ENCODE assay signal across 10 cellular contexts in the genomic region with DNA sequence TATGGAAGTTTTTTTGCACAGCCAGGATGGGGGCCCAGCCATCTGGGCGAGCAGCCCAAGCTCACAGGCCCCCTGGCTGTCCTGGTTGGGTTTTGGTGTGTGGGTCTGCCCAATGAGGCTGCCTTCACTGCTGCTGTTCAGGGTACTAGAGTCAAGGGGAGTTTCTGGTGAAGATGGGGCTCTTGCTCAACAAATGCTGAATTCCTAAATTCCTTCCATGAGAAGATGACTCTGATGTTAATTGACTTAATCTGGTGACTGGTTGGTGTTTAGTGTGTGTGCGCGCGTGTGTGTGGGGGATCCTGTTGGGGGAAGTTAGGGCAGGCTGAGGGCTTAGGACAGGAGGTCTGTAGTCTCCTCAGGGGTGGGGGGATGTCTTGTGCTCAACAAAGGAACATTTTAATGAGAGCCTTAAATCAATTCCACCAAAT. TPM values are rescaled to one million over a fixed set of nuclear protein-coding genes. Genes with fewer than 3 reads are reported as not detected.
DNase-seq lines count a peak whose midpoint lies in the region; ATAC-seq and TF ChIP-seq lines count a peak whose summit lies in the region.
"Had no signal": no experiment of that assay in that cellular context is flagged by ENCODE, and none has a peak within 500 bp of the region (broad histone marks: within the 10 kb centered on the region; RNA-seq: fewer than 3 reads in every experiment).

No MANE protein-coding gene starts in this region.

- H3K27ac Mint-ChIP-seq in activated naive CD8-positive, alpha-beta T cell treated with anti-CD3 and anti-CD28 coated beads, Interleukin-2, amount 50 U/mL, for 24 hours, result no peak overlapping the region

- peak overlapping the region; percentile 97 for H3K4me2 ChIP-seq in smooth muscle cell

- intact Hi-C loops in psoas muscle (cut with DNase I), result no loop called here

- no peaks in the 10 kb centered on the region for H3K9me3 Mint-ChIP-seq in activated naive CD8-positive, alpha-beta T cell treated with anti-CD3 and anti-CD28 coated beads, Interleukin-2, amount 50 U/mL, for 24 hours

- TF ChIP-seq CTCF in smooth muscle cell (IDR thresholded peaks at IDR 0.05; ENCODE audit: borderline replicate concordance, insufficient read depth, poor library complexity, severe bottlenecking), result no peak
- TF ChIP-seq CTCF in psoas muscle (IDR thresholded peaks at IDR 0.05), result no peak

- H3K4me1 Mint-ChIP-seq in activated naive CD8-positive, alpha-beta T cell treated with anti-CD3 and anti-CD28 coated beads, Interleukin-2, amount 50 U/mL, for 24 hours, result peaks cover 7% of the 10 kb centered on the region

- peaks cover 42% of the 10 kb centered on the region for H3F3A ChIP-seq in smooth muscle cell (ENCODE audit: low read depth)

- no peak overlapping the region for H3K9ac ChIP-seq in iPS-18a (ENCODE audit: low read length)
- H3K9ac ChIP-seq in smooth muscle cell (ENCODE audit: low read depth), result peak overlapping the region; percentile 95

- 2% methylated on average over 4 of the region's 4 CpGs for WGBS in smooth muscle cell (ENCODE audit: low lambda C conversion rate)
- WGBS in psoas muscle, 3 donors, result 88 to 91% (median 90%) methylated on average over 4 of the region's 4 CpGs

- peaks cover 62% of the 10 kb centered on the region for H4K20me1 ChIP-seq in smooth muscle cell (ENCODE audit: low read depth)

- peaks cover 22% of the 10 kb centered on the region for H3K27me3 Mint-ChIP-seq in activated naive CD8-positive, alpha-beta T cell treated with anti-CD3 and anti-CD28 coated beads, Interleukin-2, amount 50 U/mL, for 24 hours

- H3K36me3 ChIP-seq in HAP-1 (replicated peaks) (no peaks in the 10 kb centered on the region; the same call in 1 of the 2 replicates), iPS-18a (ENCODE audit: control insufficient read depth, low read depth, low read length) (no peaks in the 10 kb centered on the region), smooth muscle cell (ENCODE audit: low read depth) (no peaks in the 10 kb centered on the region), psoas muscle (ENCODE audit: insufficient read depth in 1 of 2, low read depth in 1 of 2) (peaks cover 0 to 19% of the 10 kb centered on the region in 2 donors)

- peaks cover 72% of the 10 kb centered on the region for H3K79me2 ChIP-seq in smooth muscle cell (ENCODE audit: low read depth)

- H3K9me3 ChIP-seq in HAP-1 (no peaks in the 10 kb centered on the region), iPS-18a (ENCODE audit: control insufficient read depth, low read depth, low read length) (no peaks in the 10 kb centered on the region), smooth muscle cell (replicated peaks; ENCODE audit: low read depth) (no peaks in the 10 kb centered on the region), psoas muscle (no peaks in the 10 kb centered on the region)

- H3K27me3 ChIP-seq in HAP-1 (ENCODE audit: low read depth), result no peaks in the 10 kb centered on the region
- no peaks in the 10 kb centered on the region for H3K27me3 ChIP-seq in iPS-18a (ENCODE audit: control insufficient read depth, insufficient read depth, low read length)
- no peaks in the 10 kb centered on the region for H3K27me3 ChIP-seq in smooth muscle cell (ENCODE audit: low read depth)
- H3K27me3 ChIP-seq in psoas muscle (ENCODE audit: insufficient read depth in 3 of 3, low read length in 2 of 3), result peaks cover 0 to 20% (median 12%) of the 10 kb centered on the region in 3 donors

- no peak overlapping the region for H2AFZ ChIP-seq in smooth muscle cell (ENCODE audit: low read depth)

- peak overlapping the region; percentile 2 for H3K4me3 Mint-ChIP-seq in activated naive CD8-positive, alpha-beta T cell treated with anti-CD3 and anti-CD28 coated beads, Interleukin-2, amount 50 U/mL, for 24 hours

- no peak for ATAC-seq in activated naive CD8-positive, alpha-beta T cell treated with anti-CD3 and anti-CD28 coated beads, Interleukin-2, amount 50 U/mL, for 24 hours
- no peak for ATAC-seq in psoas muscle

- DNase-seq in HAP-1 (ENCODE audit: low spot score in 2 of 2) (peak in 1 of 2 experiments; percentile 27), smooth muscle cell (lab: John Stamatoyannopoulos, UW; ENCODE audit: unreplicated experiment) (no peak), OCI-M1 (lab: John Stamatoyannopoulos, UW) (no peak), HUDEP-2 (lab: John Stamatoyannopoulos, UW; ENCODE audit: unreplicated experiment in 76 of 76) (no peak), psoas muscle (no peak)
- no peak for DNase-seq in activated naive CD8-positive, alpha-beta T cell treated with anti-CD3 and anti-CD28 coated beads, Interleukin-2, amount 50 U/mL, for 24 hours
- DNase-seq: activated gamma-delta T cell; NCI-H774; stimulated activated CD4-positive, alpha-beta T cell treated with anti-CD3 and anti-CD28 coated beads, Interleukin-4, amount 100 ng/mL, for 24 hours had no signal

- H3K36me3 Mint-ChIP-seq in activated naive CD8-positive, alpha-beta T cell treated with anti-CD3 and anti-CD28 coated beads, Interleukin-2, amount 50 U/mL, for 24 hours (ENCODE audit: low read depth), result no peaks in the 10 kb centered on the region

- in situ Hi-C loops in HAP-1 (cut with MboI; ENCODE audit: low sequenced_read_pairs), result no loop called here

- no peak overlapping the region for H3K27ac ChIP-seq in iPS-18a (ENCODE audit: low read length)
- H3K27ac ChIP-seq in smooth muscle cell (ENCODE audit: low read depth), result peak overlapping the region; percentile 97
- no peak overlapping the region for H3K27ac ChIP-seq in psoas muscle

- H3K4me1 ChIP-seq in HAP-1 (peaks cover 9% of the 10 kb centered on the region), iPS-18a (ENCODE audit: control insufficient read depth, low read depth, low read length) (peaks cover 32% of the 10 kb centered on the region), smooth muscle cell (ENCODE audit: low read depth) (peaks cover 20% of the 10 kb centered on the region), psoas muscle (peaks cover 5% of the 10 kb centered on the region)

- peak overlapping the region; percentile 95 for H3K4me3 ChIP-seq in HAP-1
- peak overlapping the region; percentile 97 for H3K4me3 ChIP-seq in iPS-18a (ENCODE audit: low read length)
- peak overlapping the region; percentile 99 for H3K4me3 ChIP-seq in smooth muscle cell
- no peak overlapping the region for H3K4me3 ChIP-seq in psoas muscle

RNA-seq across cellular contexts. Expression of a gene that starts 1.9 kb away (rescaled TPM):
- total RNA-seq in smooth muscle cell (376 and 417 TPM in 2 replicates), psoas muscle (1 to 10 TPM in 2 of 4 donors, under 1 TPM in 2; 0.61 to 1.6 (median 1.1) TPM)
- polyA plus RNA-seq in smooth muscle cell (596 and 598 TPM in 2 replicates), psoas muscle (under 1 TPM; 0.17 to 0.90 (median 0.23) TPM)

RNA-seq across cellular contexts. Expression of a gene that starts 18.6 kb away (rescaled TPM):
- 13.2 and 20.0 TPM in 2 replicates for total RNA-seq in smooth muscle cell
- polyA plus RNA-seq in smooth muscle cell, result 25.3 and 25.7 TPM in 2 replicates
- total RNA-seq in psoas muscle, result 10 to 100 TPM; 13.0 to 20.9 (median 15.0) TPM
- 10 to 100 TPM; 12.2 to 17.2 (median 13.2) TPM for polyA plus RNA-seq in psoas muscle

RNA-seq across cellular contexts. Expression of a gene that starts 18.8 kb away (rescaled TPM):
- total RNA-seq in smooth muscle cell (16.4 and 24.0 TPM in 2 replicates), psoas muscle (100 to 1,000 TPM in 1 of 4 donors, 10 to 100 TPM in 3; 61.3 to 138 (median 94.5) TPM)
- polyA plus RNA-seq in smooth muscle cell (112 and 125 TPM in 2 replicates), psoas muscle (100 to 1,000 TPM in 1 of 3 donors, 10 to 100 TPM in 2; 91.1 to 139 (median 91.2) TPM)

RNA-seq across cellular contexts. Expression of a gene that starts 24.3 kb away (rescaled TPM):
- total RNA-seq in smooth muscle cell (36.9 and 51.4 TPM in 2 replicates), psoas muscle (10 to 100 TPM in 3 of 4 donors, 1 to 10 TPM in 1; 9.3 to 23.4 (median 20.1) TPM)
- polyA plus RNA-seq in smooth muscle cell (48.7 and 49.6 TPM in 2 replicates), psoas muscle (10 to 100 TPM in 1 of 3 donors, 1 to 10 TPM in 2; 6.0 to 11.5 (median 6.5) TPM)

RNA-seq across cellular contexts. Expression of a gene that starts 56.6 kb away (rescaled TPM):
- total RNA-seq in smooth muscle cell, result 56.4 and 64.8 TPM in 2 replicates
- 71.9 and 72.7 TPM in 2 replicates for polyA plus RNA-seq in smooth muscle cell
- total RNA-seq in psoas muscle, result 10 to 100 TPM; 31.0 to 47.3 (median 37.5) TPM
- polyA plus RNA-seq in psoas muscle, result 10 to 100 TPM; 39.7 to 70.5 (median 68.2) TPM

Comparison
In these comparisons a context has a peak if more than half of its experiments do, and no peak if none do; other contexts are left out.
1. RNA of a gene that starts 1.9 kb away (total RNA-seq): 376 to 417 TPM in smooth muscle cell; 0.61 to 1.6 TPM in psoas muscle; every median in the first group is over 100 times any median in the second.